In genomic region chr11:112231952-112232351, GRCh38 we compare ENCODE assay signal across 11 cellular contexts. TPM values are rescaled to one million over a fixed set of nuclear protein-coding genes. Genes with fewer than 3 reads are reported as not detected.
"Had no signal": no experiment of that assay in that cellular context is flagged by ENCODE, and none has a peak within 500 bp of the region (broad histone marks: within the 10 kb centered on the region; RNA-seq: fewer than 3 reads in every experiment).

No MANE protein-coding gene starts in this region.

- H3K4me3 ChIP-seq: GM23248, HAP-1, K562 had no signal

- H2AFZ ChIP-seq: GM23248 had no signal

- DNase-seq: GM23248, GOT3, H7, IMR-90, KG1 had no signal

- ATAC-seq: HCT116, K562 had no signal

- H3K27ac ChIP-seq: GM23248, HL-60 had no signal

- H3K9me3 ChIP-seq: HAP-1 had no signal

- FAIRE-seq: K562 had no signal

- H3K9ac ChIP-seq: GM23248 had no signal

RNA-seq across cellular contexts. Expression of gene PLET1, which starts 28.7 kb away (rescaled TPM):
- total RNA-seq: GM23248, H4, H7, HT1080, IMR-90, K562 had no signal
- polyA plus RNA-seq: GM23248, IMR-90, K562 had no signal

RNA-seq across cellular contexts. Expression of gene BCO2, which starts 56.6 kb away (rescaled TPM):
- total RNA-seq: GM23248 had no signal
